In genomic region chr5:67215592-67216471, GRCh38 we compare ENCODE assay signal across 8 cellular contexts. TPM values are rescaled to one million over a fixed set of nuclear protein-coding genes. Genes with fewer than 3 reads are reported as not detected.
DNase-seq lines count a peak whose midpoint lies in the region; ATAC-seq and TF ChIP-seq lines count a peak whose summit lies in the region.

No MANE protein-coding gene starts in this region.

- H3K4me1 Mint-ChIP-seq in GM23338 (no peaks in the 10 kb centered on the region; the same call in 2 of the 3 replicates), endothelial cell (ENCODE audit: unreplicated experiment) (peaks cover 12% of the 10 kb centered on the region)
- peaks cover 67% of the 10 kb centered on the region for H3K4me1 Mint-ChIP-seq in activated CD4-positive, alpha-beta memory T cell treated with anti-CD3 and anti-CD28 coated beads, Interleukin-2, amount 10 ng/mL, durations not matched to agents 7 days and 5 days

- peak; percentile 47 for ATAC-seq in GM23338

- H3K27ac ChIP-seq in GM23338 (ENCODE audit: low read depth) (no peak overlapping the region), testis (peak overlapping the region; percentile 62 to 63)

- TF ChIP-seq CTCF in GM10248 (IDR thresholded peaks at IDR 0.05; ENCODE audit: control extremely low read depth, extremely low read depth, low read depth, missing control alignments) = no peak
- no peak for TF ChIP-seq CTCF in GM23338 (conservative IDR thresholded peaks at IDR 0.05; ENCODE audit: low read depth in 2 of 2)
- TF ChIP-seq CTCF in endothelial cell (IDR thresholded peaks at IDR 0.05; ENCODE audit: unreplicated experiment) = no peak
- TF ChIP-seq CTCF in testis (IDR thresholded peaks at IDR 0.05) = no peak

- no peak overlapping the region for H3K27ac Mint-ChIP-seq in GM23338
- peak overlapping the region; percentile 99 for H3K27ac Mint-ChIP-seq in activated CD4-positive, alpha-beta memory T cell treated with anti-CD3 and anti-CD28 coated beads, Interleukin-2, amount 10 ng/mL, durations not matched to agents 7 days and 5 days
- H3K27ac Mint-ChIP-seq in endothelial cell (ENCODE audit: unreplicated experiment) = no peak overlapping the region

- TF ChIP-seq POLR2A in testis (IDR thresholded peaks at IDR 0.05) = no peak

- H3K4me1 ChIP-seq in GM23338 (ENCODE audit: insufficient read depth) (no peaks in the 10 kb centered on the region), testis (peaks cover 15% of the 10 kb centered on the region)

- CTCF ChIA-PET in GM10248 (lab: Yijun Ruan, JAX) = interaction anchor here (0.8 to 2.1 kb wide), 6 partner anchors 10 to 60 kb away, joined by 3 to 6 read pairs (median 3); no protein-coding TSS in a partner anchor
- CTCF ChIA-PET in activated CD4-positive, alpha-beta memory T cell treated with anti-CD3 and anti-CD28 coated beads, Interleukin-2, amount 10 ng/mL, durations not matched to agents 7 days and 5 days (lab: Charles Lee) = interaction anchor here (1.2 to 16.6 kb wide), 3 partner anchors 9 to 53 kb away, joined by 3 to 519 read pairs (median 5); no protein-coding TSS in a partner anchor

- H3K4me2 ChIP-seq in GM23338 = no peak overlapping the region

- DNase-seq in GM10248 (ENCODE audit: extremely low spot score) (peak; percentile 78), GM23338 (ENCODE audit: low spot score) (no peak), NCI-H2029 (lab: John Stamatoyannopoulos, UW) (peak; percentile 81), endothelial cell (ENCODE audit: low spot score) (peak; percentile 8), nucleus accumbens (lab: John Stamatoyannopoulos, UW) (peak in 35 of 56 donors; percentile 8 to 57 (median 29)), testis (peak; percentile 83), epidermal melanocyte (ENCODE audit: insufficient read length, low spot score) (no peak)
- peak; percentile 84 for DNase-seq in activated CD4-positive, alpha-beta memory T cell treated with anti-CD3 and anti-CD28 coated beads, Interleukin-2, amount 10 ng/mL, durations not matched to agents 7 days and 5 days

- no peaks in the 10 kb centered on the region for H3K36me3 Mint-ChIP-seq in GM23338 (ENCODE audit: low read depth)
- H3K36me3 Mint-ChIP-seq in activated CD4-positive, alpha-beta memory T cell treated with anti-CD3 and anti-CD28 coated beads, Interleukin-2, amount 10 ng/mL, durations not matched to agents 7 days and 5 days (ENCODE audit: low read depth) = peaks cover 33% of the 10 kb centered on the region
- peaks cover 4% of the 10 kb centered on the region for H3K36me3 Mint-ChIP-seq in endothelial cell (ENCODE audit: low read depth, unreplicated experiment)

- H3K4me3 ChIP-seq in GM23338 = no peak overlapping the region
- no peak overlapping the region for H3K4me3 ChIP-seq in testis

- H3K9me3 ChIP-seq in testis = no peaks in the 10 kb centered on the region

- no peak overlapping the region for H3K4me3 Mint-ChIP-seq in GM23338
- peak overlapping the region; percentile 75 for H3K4me3 Mint-ChIP-seq in activated CD4-positive, alpha-beta memory T cell treated with anti-CD3 and anti-CD28 coated beads, Interleukin-2, amount 10 ng/mL, durations not matched to agents 7 days and 5 days
- H3K4me3 Mint-ChIP-seq in endothelial cell (ENCODE audit: unreplicated experiment) = no peak overlapping the region

- H3K9me2 ChIP-seq in GM23338 (ENCODE audit: insufficient read depth) = no peaks in the 10 kb centered on the region

- H3K27me3 ChIP-seq in GM23338 (ENCODE audit: insufficient read depth) (no peaks in the 10 kb centered on the region), testis (no peaks in the 10 kb centered on the region)

- no peaks in the 10 kb centered on the region for H3K9me3 Mint-ChIP-seq in GM23338
- H3K9me3 Mint-ChIP-seq in activated CD4-positive, alpha-beta memory T cell treated with anti-CD3 and anti-CD28 coated beads, Interleukin-2, amount 10 ng/mL, durations not matched to agents 7 days and 5 days = peaks cover 4% of the 10 kb centered on the region
- H3K9me3 Mint-ChIP-seq in endothelial cell (ENCODE audit: unreplicated experiment) = no peaks in the 10 kb centered on the region

- H3K79me2 ChIP-seq in GM23338 (replicated peaks; ENCODE audit: insufficient read depth) = no peaks in the 10 kb centered on the region

- H4K20me1 ChIP-seq in GM23338 (replicated peaks; ENCODE audit: insufficient read depth) = no peaks in the 10 kb centered on the region

- intact Hi-C loops in testis (cut with DNase I; ENCODE audit: low total_unique reads) = no loop called here

- H3F3A ChIP-seq in GM23338 (replicated peaks; ENCODE audit: low read depth) = no peaks in the 10 kb centered on the region

- POLR2A ChIA-PET in GM10248 (lab: Yijun Ruan, JAX) = no interaction called here
- POLR2A ChIA-PET in activated CD4-positive, alpha-beta memory T cell treated with anti-CD3 and anti-CD28 coated beads, Interleukin-2, amount 10 ng/mL, durations not matched to agents 7 days and 5 days (lab: Charles Lee) = interaction anchor here (0.7 to 10.7 kb wide), 14 partner anchors 10 to 1653 kb away, joined by 3 to 149 read pairs (median 5); partner anchors contain the start of genes CENPK, PIK3R1 and PPWD1

- no peaks in the 10 kb centered on the region for H3K27me3 Mint-ChIP-seq in GM23338 (ENCODE audit: insufficient read depth, low read depth, poor library complexity)
- no peaks in the 10 kb centered on the region for H3K27me3 Mint-ChIP-seq in activated CD4-positive, alpha-beta memory T cell treated with anti-CD3 and anti-CD28 coated beads, Interleukin-2, amount 10 ng/mL, durations not matched to agents 7 days and 5 days
- peaks cover 8% of the 10 kb centered on the region for H3K27me3 Mint-ChIP-seq in endothelial cell (ENCODE audit: unreplicated experiment)

- WGBS in testis, 2 donors = 42 to 45% methylated on average over 16 to 17 of the region's 17 CpGs

- H3K36me3 ChIP-seq in GM23338 (ENCODE audit: insufficient read depth) = no peaks in the 10 kb centered on the region
- H3K36me3 ChIP-seq in testis (ENCODE audit: low read depth, missing control alignments) = no peaks in the 10 kb centered on the region

- H2AFZ ChIP-seq in GM23338 = peak overlapping the region; percentile 76

TF ChIP-seq in GM23338, 12 proteins besides CTCF, POLR2A, EP300 and RAD21 (continues in another document):
- TF ChIP-seq ZNF462 (CRISPR knock-in tag; IDR thresholded peaks at IDR 0.05) = no peak

RNA-seq across cellular contexts. Expression of gene CD180, which starts 19.2 kb away (rescaled TPM):
- not detected in 2 replicates for total RNA-seq in GM23338 (2014; rRNA removed; shearing (Covaris generic))
- polyA plus RNA-seq in GM23338 (2016; fragmentation: Nextera tagmentation; extraction: Ambion mirVana) = not detected in 2 replicates
- total RNA-seq in activated CD4-positive, alpha-beta memory T cell treated with anti-CD3 and anti-CD28 coated beads, Interleukin-2, amount 10 ng/mL, durations not matched to agents 7 days and 5 days = under 1 TPM; 0.75 to 0.88 TPM
- total RNA-seq in endothelial cell (ENCODE audit: unreplicated experiment) = not detected
- total RNA-seq in testis = under 1 TPM; 0.08 to 0.37 TPM
- polyA plus RNA-seq in testis (ENCODE audit: insufficient read depth, low read depth, low replicate concordance) = 1.1 TPM

Comparison
In these comparisons a context has a peak if more than half of its experiments do, and no peak if none do; other contexts are left out.
1. DNase-seq: peak in GM10248 (single experiment), NCI-H2029 (single experiment), activated CD4-positive, alpha-beta memory T cell treated with anti-CD3 and anti-CD28 coated beads, Interleukin-2, amount 10 ng/mL, durations not matched to agents 7 days and 5 days (single experiment), endothelial cell (single experiment), nucleus accumbens (35 of 56) and testis (single experiment); none in GM23338 (single experiment) and epidermal melanocyte (single experiment).